In the genomic region with DNA sequence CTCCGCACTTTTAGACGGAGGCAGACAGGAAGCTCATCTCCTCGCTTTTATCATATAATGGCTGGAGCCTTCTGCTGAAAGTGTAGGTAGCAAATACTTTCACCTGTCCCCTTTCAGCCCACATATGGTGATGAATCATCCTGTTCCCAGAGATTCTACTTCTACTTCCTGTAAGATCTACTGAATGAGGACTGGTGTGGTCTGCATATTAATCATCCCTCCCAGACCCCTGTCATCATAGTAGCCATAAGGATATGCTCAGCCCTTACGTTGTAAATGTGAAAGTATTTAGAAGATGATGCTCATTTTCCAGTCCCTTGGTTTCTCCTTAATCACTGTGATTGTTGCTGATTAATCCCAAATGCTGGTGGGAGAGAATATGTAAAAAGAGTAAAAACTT, we compare ENCODE assay signal across 29 cellular contexts.
DNase-seq lines count a peak whose midpoint lies in the region; ATAC-seq, FAIRE-seq and TF ChIP-seq lines count a peak whose summit lies in the region.
"Had no signal": no experiment of that assay in that cellular context is flagged by ENCODE, and none has a peak within 500 bp of the region (broad histone marks: within the 10 kb centered on the region; RNA-seq: fewer than 3 reads in every experiment).

No MANE protein-coding gene starts in this region.

- H4K20me1 ChIP-seq in PC-3 (ENCODE audit: low read length) (no peaks in the 10 kb centered on the region), astrocyte (ENCODE audit: insufficient read depth, low read length) (no peaks in the 10 kb centered on the region)

- H3K4me1 Mint-ChIP-seq in astrocyte (ENCODE audit: low read depth, unreplicated experiment) (peaks cover 17% of the 10 kb centered on the region), nephron progenitor cell (peaks cover 44% of the 10 kb centered on the region)

- H3K4me3 Mint-ChIP-seq in astrocyte (ENCODE audit: unreplicated experiment) (no peak overlapping the region), nephron progenitor cell (no peak overlapping the region)
- H3K4me3 Mint-ChIP-seq: CD4-positive, alpha-beta T cell had no signal

- H3K36me3 ChIP-seq in PC-3 (ENCODE audit: low read depth, low read length) (no peaks in the 10 kb centered on the region), astrocyte (ENCODE audit: insufficient read depth, low read length) (no peaks in the 10 kb centered on the region)
- H3K36me3 ChIP-seq: gastrocnemius medialis, transverse colon had no signal

- H3K4me2 ChIP-seq in PC-3 (ENCODE audit: low read length): no peak overlapping the region
- H3K4me2 ChIP-seq in astrocyte (ENCODE audit: low read length): no peak overlapping the region
- H3K4me2 ChIP-seq: hepatocyte had no signal

- no peaks in the 10 kb centered on the region for H3K9me2 ChIP-seq in PC-3 (replicated peaks; ENCODE audit: low read length)

- H3K9ac ChIP-seq in PC-3 (ENCODE audit: low read length) (no peak overlapping the region), astrocyte (ENCODE audit: low read length) (no peak overlapping the region)

- H3K27ac Mint-ChIP-seq in astrocyte (ENCODE audit: unreplicated experiment) (no peak overlapping the region), nephron progenitor cell (no peak overlapping the region)
- H3K27ac Mint-ChIP-seq: CD4-positive, alpha-beta T cell had no signal

- H3K9me3 Mint-ChIP-seq in astrocyte (ENCODE audit: unreplicated experiment) (no peaks in the 10 kb centered on the region), nephron progenitor cell (no peaks in the 10 kb centered on the region)
- H3K9me3 Mint-ChIP-seq: CD4-positive, alpha-beta T cell had no signal

- H3K79me2 ChIP-seq in PC-3 (ENCODE audit: low read length) (no peaks in the 10 kb centered on the region), astrocyte (ENCODE audit: insufficient read depth, low read length) (no peaks in the 10 kb centered on the region)
- H3K79me2 ChIP-seq: hepatocyte had no signal

- H3K9me3 ChIP-seq in PC-3 (ENCODE audit: low read length) (no peaks in the 10 kb centered on the region), astrocyte (ENCODE audit: insufficient read depth, low read depth, low read length) (no peaks in the 10 kb centered on the region)
- H3K9me3 ChIP-seq: gastrocnemius medialis, transverse colon had no signal

- DNase-seq in activated CD4-positive, alpha-beta T cell treated with anti-CD3 and anti-CD28 coated beads for 48 hours: peak; percentile 28
- no peak for DNase-seq in activated CD4-positive, alpha-beta T cell treated with anti-CD3 and anti-CD28 coated beads for 1 hour
- DNase-seq in A172 (ENCODE audit: low spot score): peak; percentile 3
- DNase-seq in PC-3: peak; percentile 12
- peak; percentile 44 for DNase-seq in astrocyte (ENCODE audit: low read depth)
- DNase-seq in nephron progenitor cell: no peak
- DNase-seq: 8988T; activated CD4-positive, alpha-beta T cell treated with anti-CD3 and anti-CD28 coated beads, Interleukin-2, amount 50 U/mL, for 4 hours; activated naive CD4-positive, alpha-beta T cell; AML-193; CD4-positive, alpha-beta T cell; dorsolateral prefrontal cortex; gastrocnemius medialis; left colon; NCI-H1105; NCI-H1930; NCI-H526 treated with DMSO at 0.1 percent for 48 hours; posterior cingulate gyrus; right cardiac atrium; SIG-M5; T1000; transverse colon had no signal

- H3K36me3 Mint-ChIP-seq in astrocyte (ENCODE audit: low read depth, unreplicated experiment) (no peaks in the 10 kb centered on the region), nephron progenitor cell (ENCODE audit: low read depth) (no peaks in the 10 kb centered on the region)

- no peak for FAIRE-seq in astrocyte (lab: Jason Lieb, UNC)
- FAIRE-seq: D721Med, GM12892, K562, RCC 7860 had no signal

- POLR2A ChIA-PET in PC-3 (lab: Charles Lee; ENCODE audit: unreplicated experiment): no interaction called here

- no peak overlapping the region for H2AFZ ChIP-seq in PC-3 (ENCODE audit: low read length)
- no peak overlapping the region for H2AFZ ChIP-seq in astrocyte (ENCODE audit: low read depth, low read length)
- H2AFZ ChIP-seq: hepatocyte had no signal

- no peak for ATAC-seq in PC-3
- no peak for ATAC-seq in GM21360 (IDR thresholded peaks at IDR 0.05; ENCODE audit: unreplicated experiment)
- no peak for ATAC-seq in HG02885 (IDR thresholded peaks at IDR 0.05; ENCODE audit: poor library complexity, unreplicated experiment)
- ATAC-seq: gastrocnemius medialis, K562, left colon, right cardiac atrium had no signal

- H3K4me3 ChIP-seq in PC-3 (ENCODE audit: low read length) (no peak overlapping the region), astrocyte (ENCODE audit: insufficient read depth, low read depth, low read length) (no peak overlapping the region)
- H3K4me3 ChIP-seq: dorsolateral prefrontal cortex, gastrocnemius medialis, hepatocyte, K562, transverse colon had no signal

- H3K27me3 ChIP-seq in PC-3 (ENCODE audit: low read length): no peaks in the 10 kb centered on the region
- peaks cover 2% of the 10 kb centered on the region for H3K27me3 ChIP-seq in astrocyte (ENCODE audit: insufficient read depth, low read length)
- H3K27me3 ChIP-seq: gastrocnemius medialis, hepatocyte, transverse colon had no signal

- H3K27ac ChIP-seq in PC-3 (ENCODE audit: low read length) (no peak overlapping the region), astrocyte (ENCODE audit: low read depth, low read length) (no peak overlapping the region)
- H3K27ac ChIP-seq: dorsolateral prefrontal cortex, gastrocnemius medialis, hepatocyte, transverse colon had no signal

- no peak for TF ChIP-seq CTCF in PC-3 (conservative IDR thresholded peaks at IDR 0.05; ENCODE audit: low read depth, low read length)
- TF ChIP-seq CTCF in astrocyte (IDR thresholded peaks at IDR 0.05; ENCODE audit: insufficient read depth, low read depth, low read length): no peak
- TF ChIP-seq CTCF in nephron progenitor cell (IDR thresholded peaks at IDR 0.05): no peak

- H3K4me1 ChIP-seq in PC-3 (ENCODE audit: insufficient read depth, low read length) (no peaks in the 10 kb centered on the region), astrocyte (ENCODE audit: insufficient read depth, low read length) (no peaks in the 10 kb centered on the region)

- no TSS peak for BruUV-seq in PC-3 (replicated peaks; lab: Mats Ljungman, UMichigan)

- CTCF ChIA-PET in PC-3 (lab: Charles Lee): no interaction called here

- intact Hi-C loops in PC-3 (cut with micrococcal nuclease): no loop called here

- H3F3A ChIP-seq in PC-3 (ENCODE audit: low read length, unreplicated experiment): no peaks in the 10 kb centered on the region

- H3K27me3 Mint-ChIP-seq in astrocyte (ENCODE audit: low read depth, unreplicated experiment) (no peaks in the 10 kb centered on the region), nephron progenitor cell (ENCODE audit: low read depth, poor library complexity) (no peaks in the 10 kb centered on the region)
- H3K27me3 Mint-ChIP-seq: CD4-positive, alpha-beta T cell had no signal

Comparison
In these comparisons a context has a peak if more than half of its experiments do, and no peak if none do; other contexts are left out.
1. DNase-seq: peak in activated CD4-positive, alpha-beta T cell treated with anti-CD3 and anti-CD28 coated beads for 48 hours (single experiment), A172 (single experiment), PC-3 (single experiment) and astrocyte (single experiment); none in activated CD4-positive, alpha-beta T cell treated with anti-CD3 and anti-CD28 coated beads for 1 hour (single experiment) and nephron progenitor cell (single experiment).